Comparison of ENCODE assay signal across 7 cellular contexts in the genomic region with DNA sequence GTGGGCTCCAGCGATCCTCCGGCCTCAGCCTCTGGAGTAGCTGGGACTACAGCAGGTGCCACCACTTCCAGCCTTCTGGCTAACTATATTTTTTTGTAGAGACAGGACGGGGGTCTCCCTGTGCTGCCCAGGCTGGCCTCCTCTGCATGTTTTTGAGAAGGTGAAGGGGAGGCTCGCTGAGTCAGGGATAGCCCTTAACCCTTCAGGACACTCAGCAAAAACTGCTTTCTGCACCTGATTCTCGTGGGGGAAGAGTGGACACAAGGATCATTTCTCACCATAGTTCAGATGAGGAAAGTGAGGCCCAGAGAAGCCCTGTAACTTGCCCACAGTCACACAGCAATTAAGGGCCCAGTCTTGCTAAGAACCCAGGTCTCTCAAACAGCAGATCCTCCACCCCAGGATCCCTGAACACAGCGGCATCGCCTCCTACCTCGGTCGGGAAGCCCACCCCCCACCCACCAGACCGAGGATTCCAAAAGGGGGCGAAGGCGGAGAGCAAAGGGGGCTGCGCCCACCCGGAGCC. TPM values are rescaled to one million over a fixed set of nuclear protein-coding genes. Genes with fewer than 3 reads are reported as not detected.
DNase-seq lines count a peak whose midpoint lies in the region; ATAC-seq, FAIRE-seq and TF ChIP-seq lines count a peak whose summit lies in the region.

No MANE protein-coding gene starts in this region.

- H3K79me2 ChIP-seq in keratinocyte (ENCODE audit: control insufficient read depth, insufficient read depth, low read length): no peaks in the 10 kb centered on the region

- H3K4me3 Mint-ChIP-seq in HFFc6: peak overlapping the region; percentile 55
- H3K4me3 Mint-ChIP-seq in activated naive CD8-positive, alpha-beta T cell treated with anti-CD3 and anti-CD28 coated beads for 36 hours: peak overlapping the region; percentile 48

- H3K27me3 ChIP-seq in keratinocyte (ENCODE audit: control insufficient read depth, extremely low read depth, insufficient read depth, low read length): peaks cover 16% of the 10 kb centered on the region

- no peak for ATAC-seq in stimulated activated naive CD8-positive, alpha-beta T cell treated with anti-CD3 and anti-CD28 coated beads, Interleukin-15, Interleukin-2, amounts not matched to agents 100 U/mL and 50 U/mL, for 24 hours
- no peak for ATAC-seq in left lobe of liver

- no peak for TF ChIP-seq CTCF in HFFc6 (IDR thresholded peaks at IDR 0.05)
- TF ChIP-seq CTCF in keratinocyte (optimal IDR thresholded peaks at IDR 0.05 in 1 of 3, IDR thresholded peaks at IDR 0.05 in 1 of 3, conservative IDR thresholded peaks at IDR 0.05 in 1 of 3; ENCODE audit: extremely low read depth in 1 of 3, insufficient read depth in 2 of 3, low read length in 3 of 3): no peak

- no peaks in the 10 kb centered on the region for H3K36me3 ChIP-seq in keratinocyte (ENCODE audit: control insufficient read depth in 2 of 2, extremely low read depth in 1 of 2, insufficient read depth in 2 of 2, low read length in 2 of 2)

- H3K36me3 Mint-ChIP-seq in HFFc6 (ENCODE audit: low read depth): no peaks in the 10 kb centered on the region
- H3K36me3 Mint-ChIP-seq in activated naive CD8-positive, alpha-beta T cell treated with anti-CD3 and anti-CD28 coated beads for 36 hours: no peaks in the 10 kb centered on the region

- H3K9me3 Mint-ChIP-seq in HFFc6: no peaks in the 10 kb centered on the region
- H3K9me3 Mint-ChIP-seq in activated naive CD8-positive, alpha-beta T cell treated with anti-CD3 and anti-CD28 coated beads for 36 hours: no peaks in the 10 kb centered on the region

- H4K20me1 ChIP-seq in keratinocyte (ENCODE audit: control insufficient read depth, extremely low read depth, insufficient read depth, low read length): no peaks in the 10 kb centered on the region

- dilution Hi-C loops in keratinocyte (cut with MboI; ENCODE audit: extremely low pct_ligation_motif_present, low sequenced_read_pairs): no loop called here

- no peak overlapping the region for H3K27ac Mint-ChIP-seq in HFFc6
- peak overlapping the region; percentile 76 for H3K27ac Mint-ChIP-seq in activated naive CD8-positive, alpha-beta T cell treated with anti-CD3 and anti-CD28 coated beads for 36 hours

- peaks cover 19% of the 10 kb centered on the region for H3K27me3 Mint-ChIP-seq in HFFc6 (ENCODE audit: insufficient read depth)
- no peaks in the 10 kb centered on the region for H3K27me3 Mint-ChIP-seq in activated naive CD8-positive, alpha-beta T cell treated with anti-CD3 and anti-CD28 coated beads for 36 hours

- no peak overlapping the region for H3K27ac ChIP-seq in keratinocyte (ENCODE audit: control insufficient read depth, insufficient read depth, low read length)

- H3K4me1 Mint-ChIP-seq in HFFc6 (ENCODE audit: low read depth): peaks cover 11% of the 10 kb centered on the region
- peaks cover 68% of the 10 kb centered on the region for H3K4me1 Mint-ChIP-seq in activated naive CD8-positive, alpha-beta T cell treated with anti-CD3 and anti-CD28 coated beads for 36 hours

- no peaks in the 10 kb centered on the region for H3K9me1 ChIP-seq in keratinocyte (ENCODE audit: control insufficient read depth, extremely low read depth, insufficient read depth, low read length)

- H3K4me1 ChIP-seq in keratinocyte (ENCODE audit: control insufficient read depth, extremely low read depth, insufficient read depth, low read length): peaks cover 8% of the 10 kb centered on the region

- no peak overlapping the region for H2AFZ ChIP-seq in keratinocyte (ENCODE audit: control insufficient read depth, low read length)

- H3K9me3 ChIP-seq in keratinocyte (ENCODE audit: control insufficient read depth, low read depth, low read length): no peaks in the 10 kb centered on the region

- peak overlapping the region; percentile 52 for H3K4me2 ChIP-seq in keratinocyte (ENCODE audit: control insufficient read depth, extremely low read depth, insufficient read depth, low read depth, low read length)

- peak overlapping the region; percentile 2 for H3K9ac ChIP-seq in keratinocyte (ENCODE audit: control insufficient read depth, extremely low read depth, insufficient read depth, low read length)

- DNase-seq in HFFc6: no peak
- DNase-seq in activated naive CD8-positive, alpha-beta T cell treated with anti-CD3 and anti-CD28 coated beads for 36 hours: no peak
- DNase-seq in keratinocyte (ENCODE audit: low read depth, low spot score): no peak
- DNase-seq in stimulated activated naive CD8-positive, alpha-beta T cell treated with anti-CD3 and anti-CD28 coated beads, Interleukin-15, Interleukin-2, amounts not matched to agents 100 U/mL and 50 U/mL, for 24 hours: peak; percentile 14
- DNase-seq in SIG-M5 treated with dmso at 0.1 percent for 504 hours (lab: John Stamatoyannopoulos, UW; ENCODE audit: unreplicated experiment): no peak
- DNase-seq in medulla oblongata (ENCODE audit: extremely low spot score): no peak
- no peak for DNase-seq in left lobe of liver (ENCODE audit: low spot score)

- peak overlapping the region in 2 of 3 experiments; percentile 27 to 34 for H3K4me3 ChIP-seq in keratinocyte (ENCODE audit: control insufficient read depth in 2 of 3, extremely low read depth in 1 of 3, insufficient read depth in 2 of 3, low read depth in 1 of 3, low read length in 3 of 3)

- no peak for FAIRE-seq in keratinocyte (lab: Jason Lieb, UNC)

RNA-seq across cellular contexts. Expression of a gene that starts 1.3 kb away (rescaled TPM):
- total RNA-seq in HFFc6 (2021; fragmentation: NEBNext Ultra II Directional; extraction: Animal tissue kit (Norgen Biotek cat#: 25700)): not detected
- total RNA-seq in activated naive CD8-positive, alpha-beta T cell treated with anti-CD3 and anti-CD28 coated beads for 36 hours: under 1 TPM; 0.30 to 0.35 TPM
- polyA plus RNA-seq in keratinocyte: 0.04 to 0.17 TPM in 2 of 3 replicates, not detected in the other
- polyA plus RNA-seq in keratinocyte (2011; ENCODE audit: low read depth): 0.24 TPM
- polyA plus RNA-seq in keratinocyte (2011; cell fraction: cytosol; rRNA removed): 0.04 and 0.06 TPM in 2 replicates
- polyA plus RNA-seq in keratinocyte (2011; cell fraction: nucleus; rRNA removed): not detected in 2 replicates
- polyA plus RNA-seq in keratinocyte (2012; ENCODE audit: low replicate concordance): 0.06 TPM in 1 of 2 replicates, not detected in the other
- not detected in 3 replicates for polyA minus RNA-seq in keratinocyte
- not detected for polyA minus RNA-seq in keratinocyte (2011; cell fraction: cytosol; rRNA and poly(A)+ RNA removed)
- polyA minus RNA-seq in keratinocyte (2011; cell fraction: nucleus; rRNA and poly(A)+ RNA removed): not detected in 2 replicates
- 3.0 TPM for total RNA-seq in left lobe of liver

RNA-seq across cellular contexts. Expression of a gene that starts 29.8 kb away (rescaled TPM):
- total RNA-seq in HFFc6 (2021; fragmentation: NEBNext Ultra II Directional; extraction: Animal tissue kit (Norgen Biotek cat#: 25700)): 10 to 100 TPM; 30.7 to 53.2 (median 34.7) TPM
- 10 to 100 TPM; 10.0 to 12.0 TPM for total RNA-seq in activated naive CD8-positive, alpha-beta T cell treated with anti-CD3 and anti-CD28 coated beads for 36 hours
- polyA plus RNA-seq in keratinocyte: 3.9 to 4.2 TPM (median 4.1 TPM) in 3 replicates
- polyA plus RNA-seq in keratinocyte (2011; ENCODE audit: low read depth): 7.2 TPM
- polyA plus RNA-seq in keratinocyte (2011; cell fraction: cytosol; rRNA removed): 3.6 and 5.3 TPM in 2 replicates
- 24.5 and 32.9 TPM in 2 replicates for polyA plus RNA-seq in keratinocyte (2011; cell fraction: nucleus; rRNA removed)
- polyA plus RNA-seq in keratinocyte (2012; ENCODE audit: low replicate concordance): 13.6 and 18.7 TPM in 2 replicates
- 7.9 to 15.7 TPM (median 10.4 TPM) in 3 replicates for polyA minus RNA-seq in keratinocyte
- 8.8 TPM for polyA minus RNA-seq in keratinocyte (2011; cell fraction: cytosol; rRNA and poly(A)+ RNA removed)
- 19.1 and 26.2 TPM in 2 replicates for polyA minus RNA-seq in keratinocyte (2011; cell fraction: nucleus; rRNA and poly(A)+ RNA removed)
- total RNA-seq in left lobe of liver: 20.0 TPM

RNA-seq across cellular contexts. Expression of a gene that starts 38.3 kb away (rescaled TPM):
- 10 to 100 TPM; 16.7 to 23.8 (median 20.5) TPM for total RNA-seq in HFFc6 (2021; fragmentation: NEBNext Ultra II Directional; extraction: Animal tissue kit (Norgen Biotek cat#: 25700))
- total RNA-seq in activated naive CD8-positive, alpha-beta T cell treated with anti-CD3 and anti-CD28 coated beads for 36 hours: 10 to 100 TPM; 57.7 to 64.5 TPM
- polyA plus RNA-seq in keratinocyte: 408 to 1,278 TPM (median 618 TPM) in 3 replicates
- polyA plus RNA-seq in keratinocyte (2011; ENCODE audit: low read depth): 24.6 TPM
- 305 and 602 TPM in 2 replicates for polyA plus RNA-seq in keratinocyte (2011; cell fraction: cytosol; rRNA removed)
- polyA plus RNA-seq in keratinocyte (2011; cell fraction: nucleus; rRNA removed): 580 and 676 TPM in 2 replicates
- 51.1 and 1,172 TPM in 2 replicates for polyA plus RNA-seq in keratinocyte (2012; ENCODE audit: low replicate concordance)
- 109 to 241 TPM (median 185 TPM) in 3 replicates for polyA minus RNA-seq in keratinocyte
- 581 TPM for polyA minus RNA-seq in keratinocyte (2011; cell fraction: cytosol; rRNA and poly(A)+ RNA removed)
- 248 and 253 TPM in 2 replicates for polyA minus RNA-seq in keratinocyte (2011; cell fraction: nucleus; rRNA and poly(A)+ RNA removed)
- total RNA-seq in left lobe of liver: 13.1 TPM
